ENCODE assay signal across 25 cellular contexts in genomic region chr2:19886261-19886660, GRCh38. TPM values are rescaled to one million over a fixed set of nuclear protein-coding genes. Genes with fewer than 3 reads are reported as not detected.
A peak's percentile ranks its signal among the peaks of the same experiment; 100 is the strongest.
DNase-seq lines count a peak whose midpoint lies in the region; ATAC-seq and TF ChIP-seq lines count a peak whose summit lies in the region.
"Had no signal": no experiment of that assay in that cellular context is flagged by ENCODE, and none has a peak within 500 bp of the region (broad histone marks: within the 10 kb centered on the region; RNA-seq: fewer than 3 reads in every experiment).

No MANE protein-coding gene starts in this region.

- ATAC-seq in esophagus mucosa (peak; percentile 12), GM19324 (IDR thresholded peaks at IDR 0.05; ENCODE audit: low FRiP score, unreplicated experiment) (no peak)

- peak; percentile 17 for DNase-seq in activated CD8-positive, alpha-beta memory T cell treated with anti-CD3 and anti-CD28 coated beads for 24 hours
- DNase-seq in activated CD8-positive, alpha-beta memory T cell treated with anti-CD3 and anti-CD28 coated beads, Interleukin-2, amount 50 U/mL, for 4 hours = no peak
- DNase-seq in RPMI7951 (ENCODE audit: low read depth) (peak; percentile 66), prostate gland (ENCODE audit: low spot score) (peak; percentile 4), NCI-H345 treated with DMSO at 0.1 percent for 48 hours (lab: John Stamatoyannopoulos, UW; ENCODE audit: unreplicated experiment) (no peak)
- DNase-seq in effector CD4-positive, alpha-beta T cell = no peak
- DNase-seq: 8988T; AML-193; C1 segment of cervical spinal cord; Calu3; CD8-positive, alpha-beta memory T cell; DMS153; GDM1; HFFc6; MM.1S; NCI-H1092 treated with DMSO at 0.1 percent for 48 hours; NCI-H1436 treated with DMSO at 0.1 percent for 48 hours; NCI-H2029; NCI-H226; NCI-H524; NCI-H774; NK-92 treated with Interleukin-12 subunit alpha and Interleukin-12 subunit beta, amount 100 ng/mL, for 24 hours; SIG-M5 had no signal

- intact Hi-C loops in prostate gland (cut with DNase I) = no loop called here

- TF ChIP-seq POLR2A in prostate gland (IDR thresholded peaks at IDR 0.05) = no peak

- peaks cover 3% of the 10 kb centered on the region for H3K4me1 ChIP-seq in prostate gland (replicated peaks)

- no peaks in the 10 kb centered on the region for H3K27me3 ChIP-seq in prostate gland (replicated peaks; ENCODE audit: insufficient read depth)

- no peak overlapping the region for H3K4me3 ChIP-seq in prostate gland

- peak overlapping the region in 1 of 2 donors; percentile 67 for H3K27ac ChIP-seq in prostate gland

- H3K9me3 ChIP-seq in prostate gland = no peaks in the 10 kb centered on the region

- whole genome bisulfite sequencing in prostate gland = 79% methylated on average over 11 of the region's 11 CpGs

- no peaks in the 10 kb centered on the region for H3K36me3 ChIP-seq in prostate gland

- no peak for TF ChIP-seq CTCF in prostate gland (IDR thresholded peaks at IDR 0.05)

RNA-seq across cellular contexts. Expression of gene TTC32, which starts 15.5 kb away (rescaled TPM):
- total RNA-seq in RPMI7951 (2014; rRNA removed; shearing (Covaris generic)) = 13.0 and 18.0 TPM in 2 replicates
- total RNA-seq in esophagus mucosa = 7.8 TPM
- total RNA-seq in prostate gland = 10 to 100 TPM; 16.6 to 20.6 TPM

Comparison
In these comparisons a context has a peak if more than half of its experiments do, and no peak if none do; other contexts are left out.
1. DNase-seq: peak in activated CD8-positive, alpha-beta memory T cell treated with anti-CD3 and anti-CD28 coated beads for 24 hours (single experiment), RPMI7951 (single experiment) and prostate gland (single experiment); none in activated CD8-positive, alpha-beta memory T cell treated with anti-CD3 and anti-CD28 coated beads, Interleukin-2, amount 50 U/mL, for 4 hours (single experiment), effector CD4-positive, alpha-beta T cell (single experiment) and NCI-H345 treated with DMSO at 0.1 percent for 48 hours (single experiment).